Comparison of ENCODE assay signal across 23 cellular contexts in genomic region chr2:169301596-169302330, GRCh38.
"Had no signal": no experiment of that assay in that cellular context is flagged by ENCODE, and none has a peak within 500 bp of the region (broad histone marks: within the 10 kb centered on the region; RNA-seq: fewer than 3 reads in every experiment).

No MANE protein-coding gene starts in this region.

- H3K4me1 Mint-ChIP-seq: activated CD4-positive, alpha-beta memory T cell treated with anti-CD3 and anti-CD28 coated beads, Interleukin-2, amount 10 ng/mL, durations not matched to agents 7 days and 5 days; activated CD8-positive, alpha-beta memory T cell treated with anti-CD3 and anti-CD28 coated beads, Interleukin-2, amount 10 ng/mL, durations not matched to agents 7 days and 5 days; activated naive CD8-positive, alpha-beta T cell treated with anti-CD3 and anti-CD28 coated beads, Interleukin-2, amount 10 ng/mL, durations not matched to agents 7 days and 5 days; naive thymus-derived CD8-positive, alpha-beta T cell had no signal

- H3K27ac Mint-ChIP-seq: activated CD4-positive, alpha-beta memory T cell treated with anti-CD3 and anti-CD28 coated beads, Interleukin-2, amount 10 ng/mL, durations not matched to agents 7 days and 5 days; activated CD8-positive, alpha-beta memory T cell treated with anti-CD3 and anti-CD28 coated beads, Interleukin-2, amount 10 ng/mL, durations not matched to agents 7 days and 5 days; activated naive CD8-positive, alpha-beta T cell treated with anti-CD3 and anti-CD28 coated beads, Interleukin-2, amount 10 ng/mL, durations not matched to agents 7 days and 5 days; naive thymus-derived CD8-positive, alpha-beta T cell; T-helper 2 cell treated with Interferon-gamma antibody and Interleukin-4, amounts not matched to agents 5 μg/mL and 100 μg/mL, for 36 hours; WTC11 had no signal

- H3K4me1 ChIP-seq: gastrocnemius medialis, suprapubic skin had no signal

- H3K4me3 Mint-ChIP-seq: activated CD4-positive, alpha-beta memory T cell treated with anti-CD3 and anti-CD28 coated beads, Interleukin-2, amount 10 ng/mL, durations not matched to agents 7 days and 5 days; activated CD8-positive, alpha-beta memory T cell treated with anti-CD3 and anti-CD28 coated beads, Interleukin-2, amount 10 ng/mL, durations not matched to agents 7 days and 5 days; activated naive CD8-positive, alpha-beta T cell treated with anti-CD3 and anti-CD28 coated beads, Interleukin-2, amount 10 ng/mL, durations not matched to agents 7 days and 5 days; brain; naive thymus-derived CD8-positive, alpha-beta T cell; T-helper 2 cell treated with Interferon-gamma antibody and Interleukin-4, amounts not matched to agents 5 μg/mL and 100 μg/mL, for 36 hours; WTC11 had no signal

- H3K9me3 ChIP-seq: gastrocnemius medialis, SK-N-SH, suprapubic skin had no signal

- H3K27ac ChIP-seq: coronary artery, gastrocnemius medialis, heart right ventricle, skin epidermis, suprapubic skin had no signal

- DNase-seq: activated CD4-positive, alpha-beta memory T cell treated with anti-CD3 and anti-CD28 coated beads, Interleukin-2, amount 10 ng/mL, durations not matched to agents 7 days and 5 days; activated CD4-positive, alpha-beta T cell treated with anti-CD3 and anti-CD28 coated beads for 48 hours; activated CD8-positive, alpha-beta memory T cell treated with anti-CD3 and anti-CD28 coated beads, Interleukin-2, amount 10 ng/mL, durations not matched to agents 7 days and 5 days; activated naive CD4-positive, alpha-beta T cell; activated naive CD8-positive, alpha-beta T cell treated with anti-CD3 and anti-CD28 coated beads, Interleukin-2, amount 10 ng/mL, durations not matched to agents 7 days and 5 days; central memory CD4-positive, alpha-beta T cell; effector CD8-positive, alpha-beta T cell; gastrocnemius medialis; heart right ventricle; kidney glomerular epithelial cell; mesendoderm; naive thymus-derived CD8-positive, alpha-beta T cell; occipital lobe; right cardiac atrium; SK-N-SH; stimulated activated naive CD8-positive, alpha-beta T cell treated with anti-CD3 and anti-CD28 coated beads, Interleukin-15, Interleukin-2, amounts not matched to agents 100 U/mL and 50 U/mL, for 24 hours had no signal

- H3K9me3 Mint-ChIP-seq: activated CD4-positive, alpha-beta memory T cell treated with anti-CD3 and anti-CD28 coated beads, Interleukin-2, amount 10 ng/mL, durations not matched to agents 7 days and 5 days; activated naive CD8-positive, alpha-beta T cell treated with anti-CD3 and anti-CD28 coated beads, Interleukin-2, amount 10 ng/mL, durations not matched to agents 7 days and 5 days; T-helper 2 cell treated with Interferon-gamma antibody and Interleukin-4, amounts not matched to agents 5 μg/mL and 100 μg/mL, for 36 hours had no signal

- ATAC-seq: activated CD8-positive, alpha-beta memory T cell treated with anti-CD3 and anti-CD28 coated beads, Interleukin-2, amount 10 ng/mL, durations not matched to agents 7 days and 5 days; esophagus mucosa; gastrocnemius medialis; naive thymus-derived CD8-positive, alpha-beta T cell; right cardiac atrium; stimulated activated naive CD8-positive, alpha-beta T cell treated with anti-CD3 and anti-CD28 coated beads, Interleukin-15, Interleukin-2, amounts not matched to agents 100 U/mL and 50 U/mL, for 24 hours had no signal

- H3K36me3 Mint-ChIP-seq: activated CD8-positive, alpha-beta memory T cell treated with anti-CD3 and anti-CD28 coated beads, Interleukin-2, amount 10 ng/mL, durations not matched to agents 7 days and 5 days; activated naive CD8-positive, alpha-beta T cell treated with anti-CD3 and anti-CD28 coated beads, Interleukin-2, amount 10 ng/mL, durations not matched to agents 7 days and 5 days; naive thymus-derived CD8-positive, alpha-beta T cell; WTC11 had no signal

- H3K4me3 ChIP-seq: coronary artery, gastrocnemius medialis, heart right ventricle, skin epidermis, suprapubic skin had no signal

- H3K27me3 ChIP-seq: gastrocnemius medialis, suprapubic skin had no signal

- H3K36me3 ChIP-seq: gastrocnemius medialis, heart right ventricle, suprapubic skin had no signal
